Comparison of ENCODE assay signal across 9 cellular contexts in genomic region chr20:50762435-50763201, GRCh38. TPM values are rescaled to one million over a fixed set of nuclear protein-coding genes. Genes with fewer than 3 reads are reported as not detected.
DNase-seq lines count a peak whose midpoint lies in the region; ATAC-seq, FAIRE-seq and TF ChIP-seq lines count a peak whose summit lies in the region.
"Had no signal": no experiment of that assay in that cellular context is flagged by ENCODE, and none has a peak within 500 bp of the region (broad histone marks: within the 10 kb centered on the region; RNA-seq: fewer than 3 reads in every experiment).

No MANE protein-coding gene starts in this region.

- dilution Hi-C loops in keratinocyte (cut with MboI; ENCODE audit: extremely low pct_ligation_motif_present, low sequenced_read_pairs): no loop called here

- H3K4me3 ChIP-seq in body of pancreas (no peak overlapping the region), keratinocyte (ENCODE audit: control insufficient read depth in 2 of 3, extremely low read depth in 1 of 3, insufficient read depth in 2 of 3, low read depth in 1 of 3, low read length in 3 of 3) (peak overlapping the region in 1 of 3 experiments; percentile 0), stomach smooth muscle (ENCODE audit: low read length in 2 of 2) (no peak overlapping the region)

- TF ChIP-seq POLR2A in body of pancreas (IDR thresholded peaks at IDR 0.05): no peak

- H3K27ac ChIP-seq in body of pancreas: peak overlapping the region; percentile 76 to 87 (median 84)
- peak overlapping the region; percentile 89 for H3K27ac ChIP-seq in keratinocyte (ENCODE audit: control insufficient read depth, insufficient read depth, low read length)
- H3K27ac ChIP-seq in stomach smooth muscle (ENCODE audit: low read length): peak overlapping the region; percentile 42

- TF ChIP-seq CTCF in body of pancreas (IDR thresholded peaks at IDR 0.05) (peak in 3 of 7 experiments; percentile 10 to 34 (median 33)), keratinocyte (optimal IDR thresholded peaks at IDR 0.05 in 1 of 3, IDR thresholded peaks at IDR 0.05 in 1 of 3, conservative IDR thresholded peaks at IDR 0.05 in 1 of 3; ENCODE audit: extremely low read depth in 1 of 3, insufficient read depth in 2 of 3, low read length in 3 of 3) (no peak), D721Med (IDR thresholded peaks at IDR 0.05; ENCODE audit: insufficient read depth, missing control alignments) (no peak)

- WGBS in body of pancreas, 2 donors: 18 to 28% methylated on average over 9 to 12 of the region's 12 CpGs

- H4K20me1 ChIP-seq in keratinocyte (ENCODE audit: control insufficient read depth, extremely low read depth, insufficient read depth, low read length): no peaks in the 10 kb centered on the region

- peak; percentile 58 for ATAC-seq in body of pancreas
- ATAC-seq in HG03045 (IDR thresholded peaks at IDR 0.05; ENCODE audit: unreplicated experiment): no peak

- no peak for FAIRE-seq in keratinocyte (lab: Jason Lieb, UNC)
- FAIRE-seq in D721Med (lab: Jason Lieb, UNC): no peak
- FAIRE-seq: endometrium had no signal

- no peaks in the 10 kb centered on the region for H3K79me2 ChIP-seq in keratinocyte (ENCODE audit: control insufficient read depth, insufficient read depth, low read length)

- H3K9me1 ChIP-seq in keratinocyte (ENCODE audit: control insufficient read depth, extremely low read depth, insufficient read depth, low read length): no peaks in the 10 kb centered on the region

- H3K27me3 ChIP-seq in body of pancreas (no peaks in the 10 kb centered on the region), keratinocyte (ENCODE audit: control insufficient read depth, extremely low read depth, insufficient read depth, low read length) (no peaks in the 10 kb centered on the region), stomach smooth muscle (ENCODE audit: control insufficient read depth in 1 of 2, insufficient read depth in 2 of 2, low read length in 2 of 2) (no peaks in the 10 kb centered on the region)

- H2AFZ ChIP-seq in keratinocyte (ENCODE audit: control insufficient read depth, low read length): peak overlapping the region; percentile 91

- DNase-seq in HK-2 (ENCODE audit: unreplicated experiment) (peak; percentile 70), body of pancreas (peak; percentile 80 to 93 (median 88)), keratinocyte (ENCODE audit: low read depth, low spot score) (no peak), D721Med (ENCODE audit: insufficient read length, low spot score) (no peak), NCI-H187 (lab: John Stamatoyannopoulos, UW) (no peak)
- DNase-seq in activated CD4-positive, alpha-beta T cell treated with anti-CD3 and anti-CD28 coated beads for 1 hour: no peak

- H3K9ac ChIP-seq in keratinocyte (ENCODE audit: control insufficient read depth, extremely low read depth, insufficient read depth, low read length) (peak overlapping the region; percentile 71), stomach smooth muscle (ENCODE audit: low read length in 2 of 2) (no peak overlapping the region)

- H3K4me2 ChIP-seq in keratinocyte (ENCODE audit: control insufficient read depth, extremely low read depth, insufficient read depth, low read depth, low read length): peak overlapping the region; percentile 76

- H3K4me1 ChIP-seq in body of pancreas (peaks cover 39% of the 10 kb centered on the region), keratinocyte (ENCODE audit: control insufficient read depth, extremely low read depth, insufficient read depth, low read length) (peaks cover 28% of the 10 kb centered on the region), stomach smooth muscle (ENCODE audit: control insufficient read depth, insufficient read depth, low read length) (peaks cover 23% of the 10 kb centered on the region)

- H3K9me3 ChIP-seq in body of pancreas: no peaks in the 10 kb centered on the region
- no peaks in the 10 kb centered on the region for H3K9me3 ChIP-seq in keratinocyte (ENCODE audit: control insufficient read depth, low read depth, low read length)
- no peaks in the 10 kb centered on the region for H3K9me3 ChIP-seq in stomach smooth muscle (ENCODE audit: control insufficient read depth in 2 of 2, low read length in 2 of 2)

- no peaks in the 10 kb centered on the region for H3K36me3 ChIP-seq in body of pancreas (replicated peaks in 1 of 2; ENCODE audit: insufficient read depth in 1 of 2, low read depth in 2 of 2)
- no peaks in the 10 kb centered on the region for H3K36me3 ChIP-seq in keratinocyte (ENCODE audit: control insufficient read depth in 2 of 2, extremely low read depth in 1 of 2, insufficient read depth in 2 of 2, low read length in 2 of 2)
- no peaks in the 10 kb centered on the region for H3K36me3 ChIP-seq in stomach smooth muscle (ENCODE audit: control insufficient read depth in 2 of 2, insufficient read depth in 2 of 2, low read length in 2 of 2)

- intact Hi-C loops in body of pancreas (cut with DNase I): no loop called here

RNA-seq across cellular contexts. Expression of gene PARD6B, which starts 31.2 kb away (rescaled TPM):
- total RNA-seq in body of pancreas: 1 to 10 TPM; 4.6 to 8.6 TPM
- 1.4 to 2.0 TPM (median 1.4 TPM) in 3 replicates for polyA plus RNA-seq in keratinocyte
- 9.9 TPM for polyA plus RNA-seq in keratinocyte (2011; ENCODE audit: low read depth)
- 0.30 and 1.1 TPM in 2 replicates for polyA plus RNA-seq in keratinocyte (2011; cell fraction: cytosol; rRNA removed)
- polyA plus RNA-seq in keratinocyte (2011; cell fraction: nucleus; rRNA removed): 2.0 and 2.9 TPM in 2 replicates
- 1.1 and 9.7 TPM in 2 replicates for polyA plus RNA-seq in keratinocyte (2012; ENCODE audit: low replicate concordance)
- 1.8 to 4.9 TPM (median 2.5 TPM) in 3 replicates for polyA minus RNA-seq in keratinocyte
- 1.5 TPM for polyA minus RNA-seq in keratinocyte (2011; cell fraction: cytosol; rRNA and poly(A)+ RNA removed)
- polyA minus RNA-seq in keratinocyte (2011; cell fraction: nucleus; rRNA and poly(A)+ RNA removed): 2.5 and 4.3 TPM in 2 replicates

RNA-seq across cellular contexts. Expression of gene BCAS4, which starts 32.2 kb away (rescaled TPM):
- 1 to 10 TPM in 1 of 2 donors, under 1 TPM in 1; under 0.01 to 2.3 TPM for total RNA-seq in body of pancreas
- 13.8 to 23.1 TPM (median 19.0 TPM) in 3 replicates for polyA plus RNA-seq in keratinocyte
- 1.3 TPM for polyA plus RNA-seq in keratinocyte (2011; ENCODE audit: low read depth)
- polyA plus RNA-seq in keratinocyte (2011; cell fraction: cytosol; rRNA removed): 9.0 and 22.6 TPM in 2 replicates
- 7.0 and 12.3 TPM in 2 replicates for polyA plus RNA-seq in keratinocyte (2011; cell fraction: nucleus; rRNA removed)
- 6.9 and 15.7 TPM in 2 replicates for polyA plus RNA-seq in keratinocyte (2012; ENCODE audit: low replicate concordance)
- 4.0 to 9.0 TPM (median 8.4 TPM) in 3 replicates for polyA minus RNA-seq in keratinocyte
- 8.2 TPM for polyA minus RNA-seq in keratinocyte (2011; cell fraction: cytosol; rRNA and poly(A)+ RNA removed)
- 3.8 and 8.4 TPM in 2 replicates for polyA minus RNA-seq in keratinocyte (2011; cell fraction: nucleus; rRNA and poly(A)+ RNA removed)

Comparison
In these comparisons a context has a peak if more than half of its experiments do, and no peak if none do; other contexts are left out.
1. DNase-seq: peak in HK-2 (single experiment) and body of pancreas (4 of 4); none in keratinocyte (single experiment), activated CD4-positive, alpha-beta T cell treated with anti-CD3 and anti-CD28 coated beads for 1 hour (single experiment), D721Med (single experiment) and NCI-H187 (0 of 2).
2. Peak in every context shown above with its lines, with median percentiles within 50 percentile points of each other: H3K27ac ChIP-seq.